ENCODE assay signal across 1 cellular context in genomic region chr20:50354690-50355592, GRCh38.
TF ChIP-seq lines count a peak whose summit lies in the region.

No MANE protein-coding gene starts in this region.

TF ChIP-seq in A549, 52 proteins besides CTCF, POLR2A, EP300 and RAD21 (continued from another document):
- TF ChIP-seq PBX3 (IDR thresholded peaks at IDR 0.05) (no peak), E2F6 (IDR thresholded peaks at IDR 0.05; ENCODE audit: borderline replicate concordance, low read depth) (no peak), MAX (IDR thresholded peaks at IDR 0.05) (no peak), HEYL (CRISPR knock-in tag; IDR thresholded peaks at IDR 0.05) (no peak), CBX2 (IDR thresholded peaks at IDR 0.05; ENCODE audit: borderline replicate concordance, low read depth) (no peak), PHF8 (IDR thresholded peaks at IDR 0.05; ENCODE audit: borderline replicate concordance, low read depth) (no peak), NFE2L2 (conservative IDR thresholded peaks at IDR 0.05; ENCODE audit: low read length) (no peak), RFX5 (IDR thresholded peaks at IDR 0.05) (no peak), EHMT2 (IDR thresholded peaks at IDR 0.05; ENCODE audit: low read depth) (no peak), KDM1A (IDR thresholded peaks at IDR 0.05; ENCODE audit: low read depth) (no peak), NR3C1 (IDR thresholded peaks at IDR 0.05) (no peak), TP53 (CRISPR knock-in tag; IDR thresholded peaks at IDR 0.05) (no peak)
